8 cellular contexts compared by ENCODE assay signal in the genomic region with DNA sequence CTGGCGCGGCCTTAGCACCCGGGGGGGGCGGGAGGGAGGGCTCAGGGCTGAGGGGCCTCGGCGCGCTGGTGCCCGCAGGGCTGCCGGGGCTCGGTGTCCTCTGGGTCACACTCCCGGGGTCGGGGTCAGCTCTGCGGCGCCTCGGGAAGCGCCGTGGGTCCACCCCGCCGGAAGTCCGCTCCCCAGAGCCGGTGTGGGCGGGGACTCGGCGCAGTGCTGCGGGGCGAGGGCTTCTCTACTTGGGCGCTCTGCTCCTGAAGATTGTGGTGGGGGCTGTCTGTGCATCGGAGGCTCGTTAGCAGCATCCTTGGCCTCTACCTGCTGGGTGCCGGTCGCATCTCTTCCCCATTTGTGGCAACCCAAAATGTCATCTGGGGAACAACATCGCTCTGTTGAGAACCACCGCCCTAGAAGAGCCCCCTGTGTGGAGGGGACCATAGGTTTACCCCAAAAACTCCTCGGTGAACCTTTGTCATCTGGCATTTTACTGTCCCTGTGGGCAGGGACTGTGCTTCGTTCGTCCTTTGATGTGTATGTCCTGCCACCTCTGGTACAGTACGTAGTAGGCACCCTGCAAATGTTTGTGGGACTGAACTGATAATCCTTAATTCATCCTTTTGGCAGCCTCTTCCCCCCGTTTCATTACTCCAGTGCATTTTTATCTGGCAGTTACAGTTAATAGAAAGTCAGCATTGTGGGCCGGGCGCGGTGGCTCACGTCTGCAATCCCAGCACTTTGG. TPM values are rescaled to one million over a fixed set of nuclear protein-coding genes. Genes with fewer than 3 reads are reported as not detected.
DNase-seq lines count a peak whose midpoint lies in the region; ATAC-seq and TF ChIP-seq lines count a peak whose summit lies in the region.

No MANE protein-coding gene starts in this region.

- peak overlapping the region; percentile 94 for H3K27ac Mint-ChIP-seq in activated naive CD8-positive, alpha-beta T cell

- no peak for TF ChIP-seq CTCF in C4-2B (conservative IDR thresholded peaks at IDR 0.05)
- no peak for TF ChIP-seq CTCF in left ventricle myocardium inferior (IDR thresholded peaks at IDR 0.05; ENCODE audit: borderline replicate concordance)
- no peak for TF ChIP-seq CTCF in retinal pigment epithelial cell (conservative IDR thresholded peaks at IDR 0.05; ENCODE audit: low read depth, low read length)

- no peaks in the 10 kb centered on the region for H3K9me3 ChIP-seq in left ventricle myocardium inferior (replicated peaks)

- ATAC-seq in GM18909 (IDR thresholded peaks at IDR 0.05; ENCODE audit: poor library complexity, unreplicated experiment): peak; percentile 69
- ATAC-seq in HG03159 (IDR thresholded peaks at IDR 0.05; ENCODE audit: unreplicated experiment): peak; percentile 55

- H3K4me3 ChIP-seq in left ventricle myocardium inferior (peak overlapping the region; percentile 95), retinal pigment epithelial cell (ENCODE audit: low read length) (peak overlapping the region; percentile 83)

- intact Hi-C loops in left ventricle myocardium inferior (cut with micrococcal nuclease): no loop called here

- peak overlapping the region; percentile 97 for H3K4me3 Mint-ChIP-seq in activated naive CD8-positive, alpha-beta T cell

- H3K4me1 ChIP-seq in left ventricle myocardium inferior: peaks cover 61% of the 10 kb centered on the region

- DNase-seq in RPMI7951 (ENCODE audit: low read depth) (peak; percentile 47), left ventricle myocardium inferior (peak; percentile 65), retinal pigment epithelial cell (ENCODE audit: low read depth) (no peak), kidney glomerular epithelial cell (lab: John Stamatoyannopoulos, UW) (no peak)

- H3K27ac ChIP-seq in C4-2B (peak overlapping the region; percentile 79), left ventricle myocardium inferior (replicated peaks) (peak overlapping the region; percentile 98)

- no peaks in the 10 kb centered on the region for H3K36me3 Mint-ChIP-seq in activated naive CD8-positive, alpha-beta T cell

- no peaks in the 10 kb centered on the region for H3K27me3 ChIP-seq in left ventricle myocardium inferior (ENCODE audit: low read depth)

- H3K27me3 Mint-ChIP-seq in activated naive CD8-positive, alpha-beta T cell: no peaks in the 10 kb centered on the region

- H3K9me3 Mint-ChIP-seq in activated naive CD8-positive, alpha-beta T cell (ENCODE audit: low read depth): no peaks in the 10 kb centered on the region

- H3K4me1 Mint-ChIP-seq in activated naive CD8-positive, alpha-beta T cell (ENCODE audit: low read depth): peaks cover 52% of the 10 kb centered on the region

- H3K36me3 ChIP-seq in left ventricle myocardium inferior: no peaks in the 10 kb centered on the region

RNA-seq across cellular contexts. Expression of a gene that starts 0.6 kb away (rescaled TPM):
- total RNA-seq in RPMI7951 (2014; rRNA removed; shearing (Covaris generic)): 31.6 and 38.3 TPM in 2 replicates
- 31.2 TPM for total RNA-seq in left ventricle myocardium inferior

Comparison
In these comparisons a context has a peak if more than half of its experiments do, and no peak if none do; other contexts are left out.
1. DNase-seq: peak in RPMI7951 (single experiment) and left ventricle myocardium inferior (single experiment); none in retinal pigment epithelial cell (single experiment) and kidney glomerular epithelial cell (single experiment).